14 cellular contexts compared by ENCODE assay signal in the genomic region with DNA sequence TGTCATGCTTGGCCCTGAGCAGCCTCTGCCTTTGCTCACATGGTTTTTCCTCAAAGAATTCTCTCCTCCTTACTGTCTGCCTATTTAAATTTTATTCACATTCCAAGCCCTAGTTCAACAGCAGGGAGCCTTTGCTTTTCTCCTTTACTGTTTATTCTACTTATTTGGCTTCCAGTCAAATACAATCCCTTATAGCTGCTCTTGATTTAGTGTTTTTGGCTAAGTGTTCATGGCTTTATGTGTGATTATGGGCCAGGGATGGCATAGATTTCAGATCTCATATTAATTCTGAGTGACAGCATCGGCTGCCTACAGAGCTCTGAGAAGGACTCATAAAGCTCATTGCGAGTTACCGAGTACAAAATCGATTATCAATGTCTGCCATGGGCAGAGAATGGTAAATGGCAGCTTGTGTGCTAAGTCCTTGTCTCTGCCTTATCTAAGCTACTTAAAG.
DNase-seq lines count a peak whose midpoint lies in the region; ATAC-seq, FAIRE-seq and TF ChIP-seq lines count a peak whose summit lies in the region.
"Had no signal": no experiment of that assay in that cellular context is flagged by ENCODE, and none has a peak within 500 bp of the region (broad histone marks: within the 10 kb centered on the region; RNA-seq: fewer than 3 reads in every experiment).

No MANE protein-coding gene starts in this region.

- peak overlapping the region; percentile 13 to 78 for H3K27ac Mint-ChIP-seq in activated naive CD4-positive, alpha-beta T cell treated with anti-CD3 and anti-CD28 coated beads, Interleukin-2, amount 50 U/mL, for 72 hours
- no peak overlapping the region for H3K27ac Mint-ChIP-seq in activated naive CD4-positive, alpha-beta T cell treated with anti-CD3 and anti-CD28 coated beads, Interleukin-2, amount 10 ng/mL, durations not matched to agents 7 days and 5 days
- H3K27ac Mint-ChIP-seq in T-cell: peak overlapping the region; percentile 64 to 85
- peak overlapping the region; percentile 94 for H3K27ac Mint-ChIP-seq in stimulated activated naive B cell treated with anti-CD40 and anti-IgM and Interleukin-4, amounts not matched to agents 10 μg/mL and 1 μg/mL and 100 μg/mL, for 72 hours

- no peak overlapping the region for H3K18ac ChIP-seq in H1 (ENCODE audit: extremely low read depth, low read length)

- H4K5ac ChIP-seq in H1 (ENCODE audit: insufficient read length, low read depth, low read length): peak overlapping the region; percentile 63

- peak overlapping the region; percentile 89 for H2BK120ac ChIP-seq in H1 (replicated peaks; ENCODE audit: low read depth, low read length)

- ATAC-seq in activated naive CD4-positive, alpha-beta T cell treated with anti-CD3 and anti-CD28 coated beads, Interleukin-2, amount 50 U/mL, for 72 hours: no peak
- ATAC-seq in T-cell (replicated peaks in 1 of 4): no peak
- ATAC-seq in stimulated activated naive B cell treated with anti-CD40 and anti-IgM and Interleukin-4, amounts not matched to agents 10 μg/mL and 1 μg/mL and 100 μg/mL, for 72 hours (replicated peaks): no peak
- ATAC-seq in GM21737 (IDR thresholded peaks at IDR 0.05; ENCODE audit: unreplicated experiment): no peak
- no peak for ATAC-seq in GM19397 (IDR thresholded peaks at IDR 0.05; ENCODE audit: unreplicated experiment)
- ATAC-seq in HG03135 (IDR thresholded peaks at IDR 0.05; ENCODE audit: unreplicated experiment): no peak
- ATAC-seq: HepG2, Right ventricle myocardium inferior had no signal

- 0 out of 2 replicates have a peak overlapping the region, but pooled peaks have one; percentile 21 for H3K27ac ChIP-seq in H1 (ENCODE audit: low read depth, low read length)

- CTCF ChIA-PET in activated naive CD4-positive, alpha-beta T cell treated with anti-CD3 and anti-CD28 coated beads, Interleukin-2, amount 10 ng/mL, durations not matched to agents 7 days and 5 days (lab: Charles Lee): interaction anchor here (1.9 to 2.1 kb wide), 2 partner anchors 89 to 354 kb away, joined by 5 to 7 read pairs; no protein-coding TSS in a partner anchor
- CTCF ChIA-PET in T-cell (lab: Charles Lee) (no interaction called here), H1 (lab: Charles Lee; ENCODE audit: partially characterized antibody) (interaction anchor here (0.6 to 1.9 kb wide), 7 partner anchors 11 to 240 kb away, joined by 3 to 8 read pairs (median 3); no protein-coding TSS in a partner anchor)

- H2AK5ac ChIP-seq in H1 (ENCODE audit: low read depth, low read length): peak overlapping the region; percentile 79; the same call in 1 of the 2 replicates

- peak overlapping the region; percentile 3 to 49; a peak in 3 of 4 replicates for H3K4me2 ChIP-seq in H1 (ENCODE audit: insufficient read depth in 1 of 2, low read depth in 2 of 2, low read length in 2 of 2)

- H3K14ac ChIP-seq in H1 (ENCODE audit: insufficient read length): no peak overlapping the region

- no peak overlapping the region for H2AFZ ChIP-seq in H1 (ENCODE audit: low read length)

- H3K9ac ChIP-seq in H1 (replicated peaks in 1 of 4; ENCODE audit: extremely low read depth in 1 of 4, low read depth in 3 of 4, low read length in 3 of 4): peak overlapping the region in 1 of 4 experiments; percentile 11; a peak in 1 of 7 replicates

- H3K4me3 ChIP-seq in H1 (ENCODE audit: extremely low read depth in 1 of 4, insufficient read depth in 2 of 4, low read depth in 3 of 4, low read length in 4 of 4): peak overlapping the region in 1 of 4 experiments; percentile 6; a peak in 1 of 8 replicates
- H3K4me3 ChIP-seq: HAP-1 had no signal

- H4K8ac ChIP-seq in H1 (ENCODE audit: extremely low read depth, insufficient read depth, low read length): no peak overlapping the region

- FAIRE-seq in H1 (lab: Jason Lieb, UNC): peak; percentile 78
- FAIRE-seq: HepG2, urothelium cell line had no signal

- TF ChIP-seq POLR2A in H1 (IDR thresholded peaks at IDR 0.05; ENCODE audit: control extremely low read depth in 1 of 2, low read depth in 2 of 2, low read length in 2 of 2): no peak

- peak overlapping the region; percentile 76 for H4K91ac ChIP-seq in H1 (replicated peaks; ENCODE audit: insufficient read length, low read length)

- no peaks in the 10 kb centered on the region for H3K27me3 ChIP-seq in H1 (replicated peaks in 1 of 4; ENCODE audit: control insufficient read depth in 3 of 4, extremely low read depth in 1 of 4, insufficient read depth in 3 of 4, low read length in 3 of 4)

- H3K9me3 Mint-ChIP-seq in activated naive CD4-positive, alpha-beta T cell treated with anti-CD3 and anti-CD28 coated beads, Interleukin-2, amount 50 U/mL, for 72 hours: no peaks in the 10 kb centered on the region
- no peaks in the 10 kb centered on the region for H3K9me3 Mint-ChIP-seq in activated naive CD4-positive, alpha-beta T cell treated with anti-CD3 and anti-CD28 coated beads, Interleukin-2, amount 10 ng/mL, durations not matched to agents 7 days and 5 days
- no peaks in the 10 kb centered on the region for H3K9me3 Mint-ChIP-seq in T-cell
- peaks cover 0 to 5% of the 10 kb centered on the region in 2 donors for H3K9me3 Mint-ChIP-seq in stimulated activated naive B cell treated with anti-CD40 and anti-IgM and Interleukin-4, amounts not matched to agents 10 μg/mL and 1 μg/mL and 100 μg/mL, for 72 hours

- TF ChIP-seq CTCF in H1 (IDR thresholded peaks at IDR 0.05; ENCODE audit: control extremely low read depth in 1 of 3, insufficient read depth in 1 of 3, low read depth in 1 of 3, low read length in 3 of 3): no peak

- peak overlapping the region; percentile 90; the same call in 1 of the 2 replicates for H2BK5ac ChIP-seq in H1 (ENCODE audit: low read depth, low read length)

- peak overlapping the region; percentile 51 for H2BK20ac ChIP-seq in H1 (ENCODE audit: low read length)

- 0 out of 4 replicates have a peak, but pooled peaks of 1 of the 2 experiments have one; percentile 10 for TF ChIP-seq RAD21 in H1 (IDR thresholded peaks at IDR 0.05 in 1 of 2, conservative IDR thresholded peaks at IDR 0.05 in 1 of 2; ENCODE audit: low read depth in 2 of 2, low read length in 2 of 2)

- no peaks in the 10 kb centered on the region for H3K23me2 ChIP-seq in H1 (ENCODE audit: low read depth, low read length)

- H3K4me1 Mint-ChIP-seq in activated naive CD4-positive, alpha-beta T cell treated with anti-CD3 and anti-CD28 coated beads, Interleukin-2, amount 10 ng/mL, durations not matched to agents 7 days and 5 days: peaks cover 34% of the 10 kb centered on the region
- peaks cover 34 to 56% (median 39%) of the 10 kb centered on the region in 3 donors for H3K4me1 Mint-ChIP-seq in T-cell
- peaks cover 44 to 81% of the 10 kb centered on the region in 2 donors for H3K4me1 Mint-ChIP-seq in stimulated activated naive B cell treated with anti-CD40 and anti-IgM and Interleukin-4, amounts not matched to agents 10 μg/mL and 1 μg/mL and 100 μg/mL, for 72 hours

- DNase-seq in activated naive CD4-positive, alpha-beta T cell treated with anti-CD3 and anti-CD28 coated beads, Interleukin-2, amount 50 U/mL, for 72 hours (ENCODE audit: low spot score in 2 of 2): no peak
- no peak for DNase-seq in activated naive CD4-positive, alpha-beta T cell treated with anti-CD3 and anti-CD28 coated beads, Interleukin-2, amount 10 ng/mL, durations not matched to agents 7 days and 5 days
- DNase-seq in T-cell: no peak
- DNase-seq in H1 (ENCODE audit: low read depth in 1 of 2, low spot score in 2 of 2): peak in 1 of 2 experiments; percentile 43
- no peak for DNase-seq in stimulated activated naive B cell treated with anti-CD40 and anti-IgM and Interleukin-4, amounts not matched to agents 10 μg/mL and 1 μg/mL and 100 μg/mL, for 72 hours
- DNase-seq: activated CD4-positive, alpha-beta T cell treated with anti-CD3 and anti-CD28 coated beads, Interleukin-2, amount 50 U/mL, for 1 hour; aorta had no signal

- no peak for TF ChIP-seq EP300 in H1 (IDR thresholded peaks at IDR 0.05; ENCODE audit: borderline replicate concordance in 1 of 2, low read depth in 2 of 2, low read length in 2 of 2)

- no peaks in the 10 kb centered on the region for H3K27me3 Mint-ChIP-seq in activated naive CD4-positive, alpha-beta T cell treated with anti-CD3 and anti-CD28 coated beads, Interleukin-2, amount 10 ng/mL, durations not matched to agents 7 days and 5 days
- H3K27me3 Mint-ChIP-seq in T-cell: no peaks in the 10 kb centered on the region
- H3K27me3 Mint-ChIP-seq in stimulated activated naive B cell treated with anti-CD40 and anti-IgM and Interleukin-4, amounts not matched to agents 10 μg/mL and 1 μg/mL and 100 μg/mL, for 72 hours: no peaks in the 10 kb centered on the region

- H3K56ac ChIP-seq in H1 (replicated peaks; ENCODE audit: insufficient read length, low read depth, low read length): no peak overlapping the region

- H3K9me3 ChIP-seq in H1 (ENCODE audit: insufficient read depth in 2 of 2, low read depth in 1 of 2, low read length in 1 of 2): no peaks in the 10 kb centered on the region
- H3K9me3 ChIP-seq: HAP-1 had no signal

- H3K36me3 Mint-ChIP-seq in activated naive CD4-positive, alpha-beta T cell treated with anti-CD3 and anti-CD28 coated beads, Interleukin-2, amount 50 U/mL, for 72 hours: peaks cover 8 to 46% of the 10 kb centered on the region in 2 donors
- H3K36me3 Mint-ChIP-seq in activated naive CD4-positive, alpha-beta T cell treated with anti-CD3 and anti-CD28 coated beads, Interleukin-2, amount 10 ng/mL, durations not matched to agents 7 days and 5 days: peaks cover 13% of the 10 kb centered on the region
- peaks cover 15% of the 10 kb centered on the region for H3K36me3 Mint-ChIP-seq in T-cell
- peaks cover 28 to 55% of the 10 kb centered on the region in 2 donors for H3K36me3 Mint-ChIP-seq in stimulated activated naive B cell treated with anti-CD40 and anti-IgM and Interleukin-4, amounts not matched to agents 10 μg/mL and 1 μg/mL and 100 μg/mL, for 72 hours

- no peak overlapping the region for H3K4me3 Mint-ChIP-seq in activated naive CD4-positive, alpha-beta T cell treated with anti-CD3 and anti-CD28 coated beads, Interleukin-2, amount 10 ng/mL, durations not matched to agents 7 days and 5 days
- H3K4me3 Mint-ChIP-seq in T-cell: peak overlapping the region; percentile 9 to 57 (median 33)
- H3K4me3 Mint-ChIP-seq in stimulated activated naive B cell treated with anti-CD40 and anti-IgM and Interleukin-4, amounts not matched to agents 10 μg/mL and 1 μg/mL and 100 μg/mL, for 72 hours: peak overlapping the region; percentile 35 to 36

- H3K23ac ChIP-seq in H1 (ENCODE audit: insufficient read length): no peak overlapping the region

- peaks cover 2 to 16% (median 8%) of the 10 kb centered on the region in 4 experiments; a peak in 6 of 7 replicates for H3K4me1 ChIP-seq in H1 (replicated peaks in 1 of 4; ENCODE audit: control insufficient read depth in 3 of 4, insufficient read depth in 4 of 4, low read length in 3 of 4)
- H3K4me1 ChIP-seq: HAP-1 had no signal

- WGBS in H1 (ENCODE audit: extremely low coverage in 1 of 2, insufficient coverage in 1 of 2, insufficient read length in 1 of 2, insufficient replicate concordance in 2 of 2, low coverage in 1 of 2, low lambda C conversion rate in 2 of 2, missing lambda C conversion rate in 1 of 2), 2 experiments: 62% methylated on average over 4 of the region's 4 CpGs; no CpG with 5 or more reads in 1 of the 2 experiments

- H2BK15ac ChIP-seq in H1 (ENCODE audit: low read length): no peak overlapping the region

- H3K36me3 ChIP-seq in H1 (ENCODE audit: control insufficient read depth in 2 of 4, insufficient read depth in 4 of 4, low read length in 3 of 4): peaks cover 0 to 4% (median 1%) of the 10 kb centered on the region in 4 experiments; a peak in 3 of 8 replicates

- peak overlapping the region; percentile 80; the same call in 1 of the 2 replicates for H2BK12ac ChIP-seq in H1 (ENCODE audit: low read depth, low read length)

- H4K20me1 ChIP-seq in H1 (replicated peaks in 1 of 2; ENCODE audit: control insufficient read depth in 1 of 2, insufficient read depth in 2 of 2, low read length in 2 of 2): no peaks in the 10 kb centered on the region

- POLR2A ChIA-PET in T-cell (lab: Charles Lee) (interaction anchor here in 1 of 2 donors (0.5 to 1.1 kb wide), 2 partner anchors 10 to 62 kb away, joined by 3 to 4 read pairs; no protein-coding TSS in a partner anchor), H1 (lab: Charles Lee; ENCODE audit: partially characterized antibody) (interaction anchor here (1.2 to 3.3 kb wide), 4 partner anchors 10 to 346 kb away, joined by 3 to 42 read pairs (median 4); partner anchors contain the start of genes DCAF17 and METTL8)

- H3K79me1 ChIP-seq in H1 (ENCODE audit: low read depth, low read length): no peaks in the 10 kb centered on the region

- H3K4ac ChIP-seq in H1 (replicated peaks; ENCODE audit: insufficient read length, low read depth, low read length): no peak overlapping the region

- H3K79me2 ChIP-seq in H1 (ENCODE audit: control insufficient read depth in 1 of 2, insufficient read depth in 2 of 2, low read length in 2 of 2): peaks cover 0 to 3% of the 10 kb centered on the region in 2 experiments; a peak in 1 of 4 replicates

Comparison
In these comparisons a context has a peak if more than half of its experiments do, and no peak if none do; other contexts are left out.
1. CTCF ChIA-PET loops: an anchor here in activated naive CD4-positive, alpha-beta T cell treated with anti-CD3 and anti-CD28 coated beads, Interleukin-2, amount 10 ng/mL, durations not matched to agents 7 days and 5 days (1.9 to 2.1 kb wide) and H1 (0.6 to 1.9 kb wide); none called in T-cell.